Comparison of ENCODE assay signal across 31 cellular contexts in genomic region chr17:72928454-72929136, GRCh38.
"Had no signal": no experiment of that assay in that cellular context is flagged by ENCODE, and none has a peak within 500 bp of the region (broad histone marks: within the 10 kb centered on the region; RNA-seq: fewer than 3 reads in every experiment).

No MANE protein-coding gene starts in this region.

- DNase-seq: activated CD4-positive, alpha-beta T cell treated with anti-CD3 and anti-CD28 coated beads for 4 hours; activated CD4-positive, alpha-beta T cell treated with anti-CD3 and anti-CD28 coated beads, Interleukin-2, amount 50 U/mL, for 4 hours; activated CD8-positive, alpha-beta memory T cell treated with anti-CD3 and anti-CD28 coated beads for 24 hours; activated effector memory CD4-positive, alpha-beta T cell treated with anti-CD3 and anti-CD28 coated beads, Interleukin-2, amount 50 U/mL, for 16 hours; activated naive CD4-positive, alpha-beta T cell treated with anti-CD3 and anti-CD28 coated beads, Interleukin-2, amount 10 ng/mL, durations not matched to agents 7 days and 5 days; activated naive CD8-positive, alpha-beta T cell treated with anti-CD3 and anti-CD28 coated beads, Interleukin-2, amount 50 U/mL, for 24 hours; amygdala; central memory CD4-positive, alpha-beta T cell; dermis blood vessel endothelial cell; effector CD4-positive, alpha-beta T cell; foreskin keratinocyte; heart left ventricle; left ventricle myocardium superior; naive thymus-derived CD8-positive, alpha-beta T cell; posterior cingulate gyrus; stimulated activated CD4-positive, alpha-beta T cell treated with anti-CD3 and anti-CD28 coated beads, Interleukin-4, amount 100 ng/mL, for 24 hours; T-helper 1 cell; trophoblast cell; uterus had no signal

- ATAC-seq: activated naive CD8-positive, alpha-beta T cell treated with anti-CD3 and anti-CD28 coated beads, Interleukin-2, amount 50 U/mL, for 24 hours; foreskin keratinocyte; heart left ventricle; left ventricle myocardium superior; naive thymus-derived CD8-positive, alpha-beta T cell; sciatic nerve; stimulated activated effector memory CD8-positive, alpha-beta T cell treated with anti-CD3 and anti-CD28 coated beads, Interleukin-12 subunit alpha, Interleukin-12 subunit beta, amount 100 ng/mL, for 72 hours had no signal

- H3K9me3 ChIP-seq: breast epithelium, esophagus muscularis mucosa, heart left ventricle, thoracic aorta, uterus had no signal

- H3K36me3 ChIP-seq: breast epithelium, esophagus muscularis mucosa, heart left ventricle, thoracic aorta, uterus had no signal

- H3K9me3 Mint-ChIP-seq: activated naive CD4-positive, alpha-beta T cell treated with anti-CD3 and anti-CD28 coated beads, Interleukin-2, amount 10 ng/mL, durations not matched to agents 7 days and 5 days; activated naive CD8-positive, alpha-beta T cell treated with anti-CD3 and anti-CD28 coated beads, Interleukin-2, amount 50 U/mL, for 24 hours; activated T-helper 1 cell treated with anti-CD3 and anti-CD28 coated beads, Interleukin-12 subunit alpha, Interleukin-12 subunit beta, Interleukin-2, Interleukin-4 antibody, amounts not matched to agents 30 ng/mL and 10 ng/mL and 1 ng/mL, durations not matched to agents 14 hours and 24 hours and 36 hours; mesothelial cell of epicardium; naive thymus-derived CD8-positive, alpha-beta T cell; neural crest cell; stimulated activated effector memory CD8-positive, alpha-beta T cell treated with anti-CD3 and anti-CD28 coated beads, Interleukin-12 subunit alpha, Interleukin-12 subunit beta, amount 100 ng/mL, for 72 hours; stimulated activated naive CD8-positive, alpha-beta T cell treated with anti-CD3 and anti-CD28 coated beads, Interleukin-15, Interleukin-2, amounts not matched to agents 100 ng/mL and 50 ng/mL, for 24 hours; T-helper 2 cell treated with Interferon-gamma antibody and Interleukin-4, amounts not matched to agents 5 μg/mL and 100 μg/mL, for 36 hours had no signal

- H3K27ac Mint-ChIP-seq: activated naive CD4-positive, alpha-beta T cell treated with anti-CD3 and anti-CD28 coated beads, Interleukin-2, amount 10 ng/mL, durations not matched to agents 7 days and 5 days; activated naive CD8-positive, alpha-beta T cell treated with anti-CD3 and anti-CD28 coated beads, Interleukin-2, amount 50 U/mL, for 24 hours; activated T-helper 1 cell treated with anti-CD3 and anti-CD28 coated beads, Interleukin-12 subunit alpha, Interleukin-12 subunit beta, Interleukin-2, Interleukin-4 antibody, amounts not matched to agents 30 ng/mL and 10 ng/mL and 1 ng/mL, durations not matched to agents 14 hours and 24 hours and 36 hours; mesothelial cell of epicardium; naive thymus-derived CD8-positive, alpha-beta T cell; stimulated activated effector memory CD8-positive, alpha-beta T cell treated with anti-CD3 and anti-CD28 coated beads, Interleukin-12 subunit alpha, Interleukin-12 subunit beta, amount 100 ng/mL, for 72 hours; stimulated activated naive CD8-positive, alpha-beta T cell treated with anti-CD3 and anti-CD28 coated beads, Interleukin-15, Interleukin-2, amounts not matched to agents 100 ng/mL and 50 ng/mL, for 24 hours; T-helper 2 cell treated with Interferon-gamma antibody and Interleukin-4, amounts not matched to agents 5 μg/mL and 100 μg/mL, for 36 hours had no signal

- H3K4me1 Mint-ChIP-seq: mesothelial cell of epicardium had no signal

- H3K4me3 ChIP-seq: breast epithelium, esophagus muscularis mucosa, heart left ventricle, skin epidermis, thoracic aorta, uterus had no signal

- H3K36me3 Mint-ChIP-seq: activated naive CD4-positive, alpha-beta T cell treated with anti-CD3 and anti-CD28 coated beads, Interleukin-2, amount 10 ng/mL, durations not matched to agents 7 days and 5 days; mesothelial cell of epicardium; stimulated activated effector memory CD8-positive, alpha-beta T cell treated with anti-CD3 and anti-CD28 coated beads, Interleukin-12 subunit alpha, Interleukin-12 subunit beta, amount 100 ng/mL, for 72 hours had no signal

- H3K4me3 Mint-ChIP-seq: activated naive CD4-positive, alpha-beta T cell treated with anti-CD3 and anti-CD28 coated beads, Interleukin-2, amount 10 ng/mL, durations not matched to agents 7 days and 5 days; activated naive CD8-positive, alpha-beta T cell treated with anti-CD3 and anti-CD28 coated beads, Interleukin-2, amount 50 U/mL, for 24 hours; activated T-helper 1 cell treated with anti-CD3 and anti-CD28 coated beads, Interleukin-12 subunit alpha, Interleukin-12 subunit beta, Interleukin-2, Interleukin-4 antibody, amounts not matched to agents 30 ng/mL and 10 ng/mL and 1 ng/mL, durations not matched to agents 14 hours and 24 hours and 36 hours; mesothelial cell of epicardium; naive thymus-derived CD8-positive, alpha-beta T cell; neural crest cell; stimulated activated effector memory CD8-positive, alpha-beta T cell treated with anti-CD3 and anti-CD28 coated beads, Interleukin-12 subunit alpha, Interleukin-12 subunit beta, amount 100 ng/mL, for 72 hours; stimulated activated naive CD8-positive, alpha-beta T cell treated with anti-CD3 and anti-CD28 coated beads, Interleukin-15, Interleukin-2, amounts not matched to agents 100 ng/mL and 50 ng/mL, for 24 hours; T-helper 2 cell treated with Interferon-gamma antibody and Interleukin-4, amounts not matched to agents 5 μg/mL and 100 μg/mL, for 36 hours had no signal

- H3K27me3 Mint-ChIP-seq: activated naive CD4-positive, alpha-beta T cell treated with anti-CD3 and anti-CD28 coated beads, Interleukin-2, amount 10 ng/mL, durations not matched to agents 7 days and 5 days; activated naive CD8-positive, alpha-beta T cell treated with anti-CD3 and anti-CD28 coated beads, Interleukin-2, amount 50 U/mL, for 24 hours; naive thymus-derived CD8-positive, alpha-beta T cell; stimulated activated naive CD8-positive, alpha-beta T cell treated with anti-CD3 and anti-CD28 coated beads, Interleukin-15, Interleukin-2, amounts not matched to agents 100 ng/mL and 50 ng/mL, for 24 hours had no signal

- H3K27ac ChIP-seq: breast epithelium, esophagus muscularis mucosa, foreskin keratinocyte, heart left ventricle, skin epidermis, thoracic aorta, uterus had no signal

- H3K27me3 ChIP-seq: breast epithelium, esophagus muscularis mucosa, foreskin keratinocyte, heart left ventricle, uterus had no signal

- H3K4me1 ChIP-seq: breast epithelium, esophagus muscularis mucosa, foreskin keratinocyte, heart left ventricle, uterus had no signal

- FAIRE-seq: islet of Langerhans had no signal
